Comparison of ENCODE assay signal across 8 cellular contexts in genomic region chr15:62742409-62743171, GRCh38.
DNase-seq lines count a peak whose midpoint lies in the region; TF ChIP-seq lines count a peak whose summit lies in the region.

No MANE protein-coding gene starts in this region.

- no peaks in the 10 kb centered on the region for H3K9me3 ChIP-seq in WERI-Rb-1 (ENCODE audit: severe bottlenecking)

- peak; percentile 85 for DNase-seq in A172 (ENCODE audit: low spot score)
- no peak for DNase-seq in GM06990 (ENCODE audit: extremely low read depth, insufficient read length)
- DNase-seq in NCI-H2081 (lab: John Stamatoyannopoulos, UW) = peak; percentile 74 to 75
- DNase-seq in WERI-Rb-1 = peak; percentile 53
- peak; percentile 34 for DNase-seq in epithelial cell of prostate (ENCODE audit: low read depth, low spot score)
- peak; percentile 84 for DNase-seq in myocyte (ENCODE audit: low read depth)
- DNase-seq in stromal cell of bone marrow (ENCODE audit: low read depth) = peak; percentile 98
- no peak for DNase-seq in NCI-H187 treated with DMSO at 0.1 percent for 48 hours (lab: John Stamatoyannopoulos, UW)

- H3K27ac ChIP-seq in WERI-Rb-1 = no peak overlapping the region
- peak overlapping the region; percentile 79 for H3K27ac ChIP-seq in epithelial cell of prostate

- H3K36me3 ChIP-seq in GM06990 (ENCODE audit: control insufficient read depth, insufficient read depth, low read length) = no peaks in the 10 kb centered on the region
- H3K36me3 ChIP-seq in WERI-Rb-1 = no peaks in the 10 kb centered on the region; the same call in 1 of the 2 replicates

- H3K27me3 ChIP-seq in GM06990 (replicated peaks; ENCODE audit: control insufficient read depth, insufficient read depth, low read length) (no peaks in the 10 kb centered on the region; the same call in 1 of the 2 replicates), WERI-Rb-1 (ENCODE audit: insufficient read depth, low read depth, severe bottlenecking) (no peaks in the 10 kb centered on the region)

- peak; percentile 91 for TF ChIP-seq CTCF in GM06990 (IDR thresholded peaks at IDR 0.05; ENCODE audit: insufficient read depth, low read length, poor library complexity, severe bottlenecking)
- peak; percentile 78 for TF ChIP-seq CTCF in WERI-Rb-1 (IDR thresholded peaks at IDR 0.05; ENCODE audit: low read depth, low read length)

- H3K4me3 ChIP-seq in GM06990 (replicated peaks; ENCODE audit: low read depth, low read length) (no peak overlapping the region), WERI-Rb-1 (ENCODE audit: low read depth, low read length) (no peak overlapping the region)

Comparison
In these comparisons a context has a peak if more than half of its experiments do, and no peak if none do; other contexts are left out.
1. DNase-seq: peak in A172 (single experiment), NCI-H2081 (2 of 2), WERI-Rb-1 (single experiment), epithelial cell of prostate (single experiment), myocyte (single experiment) and stromal cell of bone marrow (single experiment); none in GM06990 (single experiment) and NCI-H187 treated with DMSO at 0.1 percent for 48 hours (single experiment).